1 cellular context compared by ENCODE assay signal in the genomic region with DNA sequence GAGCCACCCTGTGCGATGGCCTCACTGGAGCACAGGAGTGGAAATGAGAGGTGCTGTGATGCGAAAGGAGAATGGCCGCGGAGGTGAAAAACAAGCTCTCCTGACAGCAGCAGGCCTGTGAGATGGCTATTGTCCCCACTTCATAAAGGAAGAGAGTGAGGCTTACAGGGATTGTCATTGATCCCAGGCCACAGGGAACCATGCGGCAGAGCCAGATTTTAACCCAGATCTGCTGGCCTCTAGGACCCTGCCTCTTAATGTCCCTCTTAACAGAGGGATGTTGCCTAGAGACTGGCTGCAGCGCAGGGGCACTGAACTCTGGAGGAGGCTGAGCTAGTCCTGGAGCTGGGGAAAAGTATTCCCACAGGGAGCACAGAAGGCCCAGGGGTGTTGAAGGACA.
TF ChIP-seq lines count a peak whose summit lies in the region.

No MANE protein-coding gene starts in this region.

TF ChIP-seq in WTC11, 78 proteins besides CTCF, POLR2A, EP300 and RAD21 (continued from another document):
- TF ChIP-seq, protein P1, sequence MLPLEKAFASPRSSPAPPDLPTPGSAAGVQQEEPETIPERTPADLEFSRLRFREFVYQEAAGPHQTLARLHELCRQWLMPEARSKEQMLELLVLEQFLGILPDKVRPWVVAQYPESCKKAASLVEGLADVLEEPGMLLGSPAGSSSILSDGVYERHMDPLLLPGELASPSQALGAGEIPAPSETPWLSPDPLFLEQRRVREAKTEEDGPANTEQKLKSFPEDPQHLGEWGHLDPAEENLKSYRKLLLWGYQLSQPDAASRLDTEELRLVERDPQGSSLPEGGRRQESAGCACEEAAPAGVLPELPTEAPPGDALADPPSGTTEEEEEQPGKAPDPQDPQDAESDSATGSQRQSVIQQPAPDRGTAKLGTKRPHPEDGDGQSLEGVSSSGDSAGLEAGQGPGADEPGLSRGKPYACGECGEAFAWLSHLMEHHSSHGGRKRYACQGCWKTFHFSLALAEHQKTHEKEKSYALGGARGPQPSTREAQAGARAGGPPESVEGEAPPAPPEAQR (CRISPR knock-in tag; IDR thresholded peaks at IDR 0.05): no peak
- TF ChIP-seq TP53 (CRISPR knock-in tag; IDR thresholded peaks at IDR 0.05): no peak
- TF ChIP-seq NFE2L1 (CRISPR knock-in tag; IDR thresholded peaks at IDR 0.05): no peak
- TF ChIP-seq, protein P2, sequence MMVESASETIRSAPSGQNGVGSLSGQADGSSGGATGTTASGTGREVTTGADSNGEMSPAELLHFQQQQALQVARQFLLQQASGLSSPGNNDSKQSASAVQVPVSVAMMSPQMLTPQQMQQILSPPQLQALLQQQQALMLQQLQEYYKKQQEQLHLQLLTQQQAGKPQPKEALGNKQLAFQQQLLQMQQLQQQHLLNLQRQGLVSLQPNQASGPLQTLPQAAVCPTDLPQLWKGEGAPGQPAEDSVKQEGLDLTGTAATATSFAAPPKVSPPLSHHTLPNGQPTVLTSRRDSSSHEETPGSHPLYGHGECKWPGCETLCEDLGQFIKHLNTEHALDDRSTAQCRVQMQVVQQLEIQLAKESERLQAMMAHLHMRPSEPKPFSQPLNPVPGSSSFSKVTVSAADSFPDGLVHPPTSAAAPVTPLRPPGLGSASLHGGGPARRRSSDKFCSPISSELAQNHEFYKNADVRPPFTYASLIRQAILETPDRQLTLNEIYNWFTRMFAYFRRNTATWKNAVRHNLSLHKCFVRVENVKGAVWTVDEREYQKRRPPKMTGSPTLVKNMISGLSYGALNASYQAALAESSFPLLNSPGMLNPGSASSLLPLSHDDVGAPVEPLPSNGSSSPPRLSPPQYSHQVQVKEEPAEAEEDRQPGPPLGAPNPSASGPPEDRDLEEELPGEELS (CRISPR knock-in tag; IDR thresholded peaks at IDR 0.05): no peak
